Comparison of ENCODE assay signal across 9 cellular contexts in the genomic region with DNA sequence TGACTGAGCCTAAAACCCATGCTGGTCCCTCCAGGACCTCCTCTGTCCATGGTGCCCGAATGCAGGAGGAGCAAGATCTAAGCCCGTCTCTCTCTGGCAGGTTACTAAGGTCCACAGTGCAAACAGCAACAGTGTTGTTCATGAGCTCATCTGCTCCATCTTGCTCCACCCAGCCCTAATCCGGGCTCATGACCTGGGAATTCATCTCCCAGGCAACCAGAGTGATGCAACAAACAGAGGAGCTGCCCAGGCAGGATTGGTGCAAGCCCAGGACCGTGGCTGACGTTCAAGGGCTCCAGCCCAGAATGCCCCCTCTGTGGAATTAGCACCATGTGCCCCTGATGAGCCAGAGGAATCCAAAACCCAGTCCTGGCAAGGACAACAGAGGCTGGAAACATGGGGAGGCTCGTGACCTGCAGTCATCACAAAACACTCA. TPM values are rescaled to one million over a fixed set of nuclear protein-coding genes. Genes with fewer than 3 reads are reported as not detected.
DNase-seq lines count a peak whose midpoint lies in the region; ATAC-seq and TF ChIP-seq lines count a peak whose summit lies in the region.
"Had no signal": no experiment of that assay in that cellular context is flagged by ENCODE, and none has a peak within 500 bp of the region (broad histone marks: within the 10 kb centered on the region; RNA-seq: fewer than 3 reads in every experiment).

No MANE protein-coding gene starts in this region.

- peaks cover 56% of the 10 kb centered on the region for H3K27me3 Mint-ChIP-seq in Calu3 (ENCODE audit: unreplicated experiment)
- H3K27me3 Mint-ChIP-seq in osteocyte (ENCODE audit: unreplicated experiment), result peaks cover 5% of the 10 kb centered on the region
- no peaks in the 10 kb centered on the region for H3K27me3 Mint-ChIP-seq in activated naive CD4-positive, alpha-beta T cell treated with anti-CD3 and anti-CD28 coated beads, Interleukin-2, amount 10 ng/mL, durations not matched to agents 7 days and 5 days

- H3K4me1 Mint-ChIP-seq in Calu3 (ENCODE audit: low read depth, unreplicated experiment), result no peaks in the 10 kb centered on the region
- no peaks in the 10 kb centered on the region for H3K4me1 Mint-ChIP-seq in osteocyte (ENCODE audit: unreplicated experiment)
- no peaks in the 10 kb centered on the region for H3K4me1 Mint-ChIP-seq in activated naive CD4-positive, alpha-beta T cell treated with anti-CD3 and anti-CD28 coated beads, Interleukin-2, amount 10 ng/mL, durations not matched to agents 7 days and 5 days

- no peak overlapping the region for H3K27ac Mint-ChIP-seq in Calu3 (ENCODE audit: unreplicated experiment)
- no peak overlapping the region for H3K27ac Mint-ChIP-seq in osteocyte (ENCODE audit: unreplicated experiment)
- H3K27ac Mint-ChIP-seq in activated naive CD4-positive, alpha-beta T cell treated with anti-CD3 and anti-CD28 coated beads, Interleukin-2, amount 10 ng/mL, durations not matched to agents 7 days and 5 days, result no peak overlapping the region

- peak; percentile 92 for ATAC-seq in omental fat pad (ENCODE audit: low FRiP score)
- ATAC-seq in GM21360 (IDR thresholded peaks at IDR 0.05; ENCODE audit: unreplicated experiment), result no peak

- no peaks in the 10 kb centered on the region for H3K36me3 Mint-ChIP-seq in Calu3 (ENCODE audit: insufficient read depth, unreplicated experiment)
- no peaks in the 10 kb centered on the region for H3K36me3 Mint-ChIP-seq in osteocyte (ENCODE audit: unreplicated experiment)
- H3K36me3 Mint-ChIP-seq in activated naive CD4-positive, alpha-beta T cell treated with anti-CD3 and anti-CD28 coated beads, Interleukin-2, amount 10 ng/mL, durations not matched to agents 7 days and 5 days, result no peaks in the 10 kb centered on the region

- DNase-seq in Calu3 (peak; percentile 27), NCI-H510A (lab: John Stamatoyannopoulos, UW) (peak; percentile 54), fibroblast of pulmonary artery (ENCODE audit: low read depth) (peak; percentile 71), omental fat pad (ENCODE audit: low spot score) (peak; percentile 45), osteocyte (ENCODE audit: extremely low spot score, unreplicated experiment) (no peak), cortex of kidney (lab: John Stamatoyannopoulos, UW) (no peak)
- DNase-seq in activated naive CD4-positive, alpha-beta T cell treated with anti-CD3 and anti-CD28 coated beads, Interleukin-2, amount 10 ng/mL, durations not matched to agents 7 days and 5 days, result no peak
- DNase-seq: stimulated activated CD4-positive, alpha-beta T cell treated with anti-CD3 and anti-CD28 coated beads, Interleukin-4, amount 100 ng/mL, for 24 hours had no signal

- H3K4me3 ChIP-seq in fibroblast of pulmonary artery (replicated peaks; ENCODE audit: low read depth, low read length), result no peak overlapping the region

- CTCF ChIA-PET in Calu3 (lab: Charles Lee), result no interaction called here
- CTCF ChIA-PET in activated naive CD4-positive, alpha-beta T cell treated with anti-CD3 and anti-CD28 coated beads, Interleukin-2, amount 10 ng/mL, durations not matched to agents 7 days and 5 days (lab: Charles Lee), result no interaction called here

- no TSS peak for BruUV-seq in Calu3 (replicated peaks; lab: Mats Ljungman, UMichigan)

- intact Hi-C loops in Calu3 (cut with micrococcal nuclease; ENCODE audit: unreplicated experiment), result no loop called here

- H3K9me3 Mint-ChIP-seq in Calu3 (ENCODE audit: low read depth, unreplicated experiment) (no peaks in the 10 kb centered on the region), osteocyte (ENCODE audit: unreplicated experiment) (no peaks in the 10 kb centered on the region)
- H3K9me3 Mint-ChIP-seq in activated naive CD4-positive, alpha-beta T cell treated with anti-CD3 and anti-CD28 coated beads, Interleukin-2, amount 10 ng/mL, durations not matched to agents 7 days and 5 days, result no peaks in the 10 kb centered on the region

- TF ChIP-seq CTCF in Calu3 (IDR thresholded peaks at IDR 0.05; ENCODE audit: unreplicated experiment) (no peak), fibroblast of pulmonary artery (IDR thresholded peaks at IDR 0.05; ENCODE audit: low read length, missing control alignments) (no peak), omental fat pad (IDR thresholded peaks at IDR 0.05) (no peak), osteocyte (IDR thresholded peaks at IDR 0.05) (no peak)

- H3K4me3 Mint-ChIP-seq in Calu3 (ENCODE audit: low read depth, unreplicated experiment) (no peak overlapping the region), osteocyte (ENCODE audit: unreplicated experiment) (no peak overlapping the region)
- no peak overlapping the region for H3K4me3 Mint-ChIP-seq in activated naive CD4-positive, alpha-beta T cell treated with anti-CD3 and anti-CD28 coated beads, Interleukin-2, amount 10 ng/mL, durations not matched to agents 7 days and 5 days

RNA-seq across cellular contexts. Expression of a gene that starts 29.9 kb away (rescaled TPM):
- total RNA-seq in Calu3 (2022) (2.0 and 2.6 TPM in 2 replicates), omental fat pad (100 to 1,000 TPM in 2 of 4 donors, 10 to 100 TPM in 2; 32.7 to 136 (median 72.3) TPM), osteocyte (2.0 and 2.8 TPM in 2 replicates)

Comparison
In these comparisons a context has a peak if more than half of its experiments do, and no peak if none do; other contexts are left out.
1. DNase-seq: peak in Calu3 (single experiment), NCI-H510A (single experiment), fibroblast of pulmonary artery (single experiment) and omental fat pad (single experiment); none in osteocyte (single experiment), cortex of kidney (single experiment) and activated naive CD4-positive, alpha-beta T cell treated with anti-CD3 and anti-CD28 coated beads, Interleukin-2, amount 10 ng/mL, durations not matched to agents 7 days and 5 days (single experiment).